In genomic region chr7:94170836-94171235, GRCh38 we compare ENCODE assay signal across 13 cellular contexts.
A peak's percentile ranks its signal among the peaks of the same experiment; 100 is the strongest.
DNase-seq lines count a peak whose midpoint lies in the region; ATAC-seq and TF ChIP-seq lines count a peak whose summit lies in the region.
"Had no signal": no experiment of that assay in that cellular context is flagged by ENCODE, and none has a peak within 500 bp of the region (broad histone marks: within the 10 kb centered on the region; RNA-seq: fewer than 3 reads in every experiment).

No MANE protein-coding gene starts in this region.

- no peak for TF ChIP-seq CTCF in brain microvascular endothelial cell (IDR thresholded peaks at IDR 0.05; ENCODE audit: low read depth, low read length, missing control alignments)

- H3K36me3 ChIP-seq in brain microvascular endothelial cell (replicated peaks), result no peaks in the 10 kb centered on the region
- H3K36me3 ChIP-seq: SJSA1 had no signal

- no peak overlapping the region for H3K27ac ChIP-seq in brain microvascular endothelial cell
- H3K27ac ChIP-seq: 22Rv1, SJSA1 had no signal

- ATAC-seq in activated CD4-positive, CD25-positive, alpha-beta regulatory T cell treated with anti-CD3 and anti-CD28 coated beads, Interleukin-2, amount 50 U/mL, for 24 hours, result peak; percentile 64 to 78
- peak; percentile 86 for ATAC-seq in GM21825 (IDR thresholded peaks at IDR 0.05; ENCODE audit: unreplicated experiment)
- peak; percentile 95 for ATAC-seq in HG03342 (IDR thresholded peaks at IDR 0.05; ENCODE audit: unreplicated experiment)
- ATAC-seq: left colon had no signal

- no peak overlapping the region for H3K4me3 ChIP-seq in brain microvascular endothelial cell (ENCODE audit: low read depth, low read length)
- H3K4me3 ChIP-seq: SJSA1 had no signal

- no peak for DNase-seq in activated CD4-positive, CD25-positive, alpha-beta regulatory T cell (lab: John Stamatoyannopoulos, UW)
- DNase-seq in renal cortical epithelial cell (ENCODE audit: low read depth) (peak; percentile 13), NCI-H774 (lab: John Stamatoyannopoulos, UW) (no peak), brain microvascular endothelial cell (no peak)
- no peak for DNase-seq in effector CD8-positive, alpha-beta T cell (lab: John Stamatoyannopoulos, UW)
- DNase-seq: activated CD8-positive, alpha-beta memory T cell treated with anti-CD3 and anti-CD28 coated beads for 24 hours; left colon; NCI-H1694 treated with DMSO at 0.1 percent for 48 hours had no signal

- in situ Hi-C loops in brain microvascular endothelial cell (cut with HindIII; ENCODE audit: low pct_ligation_motif_present, low sequenced_read_pairs), result no loop called here

- H3K27me3 ChIP-seq in brain microvascular endothelial cell (replicated peaks), result no peaks in the 10 kb centered on the region
- H3K27me3 ChIP-seq: SJSA1 had no signal
